In the genomic region with DNA sequence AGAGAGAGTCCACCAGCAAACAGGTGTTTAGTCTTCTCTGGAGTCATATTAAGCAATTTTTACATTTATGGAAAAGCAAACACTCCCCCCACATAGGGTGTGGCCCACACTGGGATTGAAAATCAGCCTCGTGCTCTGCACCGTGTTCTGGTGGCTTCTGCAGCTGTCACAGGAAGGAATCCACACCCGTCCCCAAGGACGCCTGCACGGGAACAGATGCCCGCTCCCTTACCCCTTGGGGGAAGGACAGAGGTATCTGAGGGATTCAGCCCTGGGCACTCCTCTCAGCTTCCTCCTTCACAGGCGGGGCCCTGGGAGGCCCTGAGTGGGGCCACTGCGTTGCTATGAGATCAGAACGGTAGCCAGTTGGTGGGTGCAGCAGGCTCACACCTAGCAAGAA, we compare ENCODE assay signal across 15 cellular contexts. TPM values are rescaled to one million over a fixed set of nuclear protein-coding genes. Genes with fewer than 3 reads are reported as not detected.
DNase-seq lines count a peak whose midpoint lies in the region; ATAC-seq and TF ChIP-seq lines count a peak whose summit lies in the region.
"Had no signal": no experiment of that assay in that cellular context is flagged by ENCODE, and none has a peak within 500 bp of the region (broad histone marks: within the 10 kb centered on the region; RNA-seq: fewer than 3 reads in every experiment).

No MANE protein-coding gene starts in this region.

- H3K9me3 ChIP-seq in liver (ENCODE audit: control insufficient read depth in 4 of 4, low read length in 3 of 4) = no peaks in the 10 kb centered on the region
- H3K9me3 ChIP-seq in suprapubic skin = no peaks in the 10 kb centered on the region
- no peaks in the 10 kb centered on the region for H3K9me3 ChIP-seq in CD4-positive, alpha-beta memory T cell (ENCODE audit: control insufficient read depth in 1 of 2, low read length in 2 of 2)
- no peaks in the 10 kb centered on the region for H3K9me3 ChIP-seq in CD8-positive, alpha-beta T cell (ENCODE audit: low read length)
- H3K9me3 ChIP-seq: ascending aorta had no signal

- H3K27me3 ChIP-seq in liver (ENCODE audit: control insufficient read depth in 4 of 4, insufficient read depth in 4 of 4, low read length in 3 of 4) (no peaks in the 10 kb centered on the region), suprapubic skin (no peaks in the 10 kb centered on the region)
- H3K27me3 ChIP-seq in CD4-positive, alpha-beta memory T cell (ENCODE audit: insufficient read depth, low read length) = no peaks in the 10 kb centered on the region
- no peaks in the 10 kb centered on the region for H3K27me3 ChIP-seq in CD8-positive, alpha-beta T cell (ENCODE audit: insufficient read depth, low read length)
- H3K27me3 ChIP-seq: ascending aorta had no signal

- CTCF ChIA-PET in CD4-positive, alpha-beta memory T cell (lab: Charles Lee; ENCODE audit: partially characterized antibody) = interaction anchor here (1.3 kb wide), 1 partner anchor 11 kb away, joined by 4 read pairs; no protein-coding TSS in a partner anchor
- CTCF ChIA-PET in CD8-positive, alpha-beta T cell (lab: Charles Lee) = no interaction called here

- H3K36me3 ChIP-seq in liver (ENCODE audit: control insufficient read depth in 4 of 4, insufficient read depth in 3 of 4, low read depth in 1 of 4, low read length in 3 of 4) = no peaks in the 10 kb centered on the region
- H3K36me3 ChIP-seq in suprapubic skin = no peaks in the 10 kb centered on the region
- H3K36me3 ChIP-seq in CD4-positive, alpha-beta memory T cell (ENCODE audit: insufficient read depth, low read length) = no peaks in the 10 kb centered on the region
- no peaks in the 10 kb centered on the region for H3K36me3 ChIP-seq in CD8-positive, alpha-beta T cell (ENCODE audit: insufficient read depth, low read length)
- H3K36me3 ChIP-seq: ascending aorta had no signal

- TF ChIP-seq CTCF in liver (IDR thresholded peaks at IDR 0.05; ENCODE audit: low read depth, low read length, missing input control) (no peak), suprapubic skin (IDR thresholded peaks at IDR 0.05) (no peak)
- no peak for TF ChIP-seq CTCF in CD8-positive, alpha-beta T cell (IDR thresholded peaks at IDR 0.05)

- H3K4me3 ChIP-seq in liver (ENCODE audit: low read depth in 1 of 3, low read length in 3 of 3) (no peak overlapping the region), suprapubic skin (no peak overlapping the region)
- no peak overlapping the region for H3K4me3 ChIP-seq in CD4-positive, alpha-beta memory T cell (ENCODE audit: low read length in 2 of 2)
- H3K4me3 ChIP-seq in CD8-positive, alpha-beta T cell (ENCODE audit: low read depth, low read length) = no peak overlapping the region
- H3K4me3 ChIP-seq: ascending aorta had no signal

- H3K4me1 ChIP-seq in liver (ENCODE audit: control insufficient read depth in 4 of 4, insufficient read depth in 4 of 4, low read length in 3 of 4) = peaks cover 13 to 41% (median 22%) of the 10 kb centered on the region in 4 donors
- peaks cover 11% of the 10 kb centered on the region for H3K4me1 ChIP-seq in suprapubic skin
- peaks cover 25% of the 10 kb centered on the region for H3K4me1 ChIP-seq in CD4-positive, alpha-beta memory T cell (ENCODE audit: insufficient read depth, low read length)
- peaks cover 45% of the 10 kb centered on the region for H3K4me1 ChIP-seq in CD8-positive, alpha-beta T cell (ENCODE audit: insufficient read depth, low read length)
- H3K4me1 ChIP-seq: ascending aorta had no signal

- ATAC-seq in activated naive CD8-positive, alpha-beta T cell treated with anti-CD3 and anti-CD28 coated beads, Interleukin-2, amount 10 ng/mL, durations not matched to agents 7 days and 5 days (ENCODE audit: low read depth) = no peak
- no peak for ATAC-seq in CD8-positive, alpha-beta T cell

- H3K9ac ChIP-seq in liver (ENCODE audit: low read depth in 1 of 2, low read length in 2 of 2) = no peak overlapping the region

- H3K4me3 Mint-ChIP-seq in activated naive CD8-positive, alpha-beta T cell treated with anti-CD3 and anti-CD28 coated beads, Interleukin-2, amount 10 ng/mL, durations not matched to agents 7 days and 5 days = peak overlapping the region; percentile 58
- H3K4me3 Mint-ChIP-seq in CD4-positive, alpha-beta memory T cell = peak overlapping the region in 1 of 8 donors; percentile 33
- H3K4me3 Mint-ChIP-seq in CD8-positive, alpha-beta T cell = no peak overlapping the region

- no peak for TF ChIP-seq POLR2A in suprapubic skin (IDR thresholded peaks at IDR 0.05)

- no peaks in the 10 kb centered on the region for H3K27me3 Mint-ChIP-seq in activated naive CD8-positive, alpha-beta T cell treated with anti-CD3 and anti-CD28 coated beads, Interleukin-2, amount 10 ng/mL, durations not matched to agents 7 days and 5 days
- H3K27me3 Mint-ChIP-seq in CD4-positive, alpha-beta memory T cell = peaks cover 2 to 4% of the 10 kb centered on the region in 2 donors
- no peaks in the 10 kb centered on the region for H3K27me3 Mint-ChIP-seq in CD8-positive, alpha-beta T cell (ENCODE audit: low read depth)

- H3K27ac Mint-ChIP-seq in activated naive CD8-positive, alpha-beta T cell treated with anti-CD3 and anti-CD28 coated beads, Interleukin-2, amount 10 ng/mL, durations not matched to agents 7 days and 5 days = peak overlapping the region; percentile 89
- H3K27ac Mint-ChIP-seq in CD4-positive, alpha-beta memory T cell = peak overlapping the region in 2 of 7 donors; percentile 18 to 25
- no peak overlapping the region for H3K27ac Mint-ChIP-seq in CD8-positive, alpha-beta T cell

- TF ChIP-seq EP300 in suprapubic skin (IDR thresholded peaks at IDR 0.05) = no peak

- POLR2A ChIA-PET in activated naive CD8-positive, alpha-beta T cell treated with anti-CD3 and anti-CD28 coated beads, Interleukin-2, amount 10 ng/mL, durations not matched to agents 7 days and 5 days (lab: Charles Lee) = interaction anchor here (0.9 to 4.7 kb wide), 7 partner anchors 12 to 311 kb away, joined by 3 to 51 read pairs (median 8); a partner anchor contains a TSS
- POLR2A ChIA-PET in CD4-positive, alpha-beta memory T cell (lab: Charles Lee; ENCODE audit: partially characterized antibody) = no interaction called here
- POLR2A ChIA-PET in CD8-positive, alpha-beta T cell (lab: Charles Lee) = interaction anchor here (0.6 to 1.2 kb wide), 2 partner anchors 12 to 54 kb away, joined by 3 read pairs; no protein-coding TSS in a partner anchor

- TF ChIP-seq RAD21 in liver (IDR thresholded peaks at IDR 0.05) = no peak

- peak overlapping the region; percentile 72 to 77 for H3K27ac ChIP-seq in liver (ENCODE audit: low read depth in 1 of 2, low read length in 2 of 2)
- peak overlapping the region; percentile 29 for H3K27ac ChIP-seq in suprapubic skin
- H3K27ac ChIP-seq in CD4-positive, alpha-beta memory T cell (ENCODE audit: low read depth, low read length) = no peak overlapping the region
- H3K27ac ChIP-seq in CD8-positive, alpha-beta T cell (ENCODE audit: low read depth, low read length) = no peak overlapping the region
- H3K27ac ChIP-seq: ascending aorta had no signal

- intact Hi-C loops in CD4-positive, alpha-beta memory T cell (cut with micrococcal nuclease) = no loop called here
- intact Hi-C loops in CD8-positive, alpha-beta T cell (cut with DNase I, micrococcal nuclease) = no loop called here

- WGBS in liver = 68% methylated on average over 9 of the region's 9 CpGs
- 57% methylated on average over 8 of the region's 9 CpGs for WGBS in suprapubic skin

- DNase-seq in NOMO-1 (lab: John Stamatoyannopoulos, UW; ENCODE audit: unreplicated experiment in 2 of 2) (peak; percentile 1 to 3), NOMO-1 treated with dmso at 0.1 percent for 144 hours (lab: John Stamatoyannopoulos, UW; ENCODE audit: unreplicated experiment) (no peak), suprapubic skin (ENCODE audit: low spot score in 2 of 2) (peak in 1 of 2 donors; percentile 68), SK-N-DZ (ENCODE audit: low spot score) (no peak)
- no peak for DNase-seq in activated naive CD8-positive, alpha-beta T cell treated with anti-CD3 and anti-CD28 coated beads, Interleukin-2, amount 10 ng/mL, durations not matched to agents 7 days and 5 days
- DNase-seq in CD4-positive, alpha-beta memory T cell = no peak
- no peak for DNase-seq in CD8-positive, alpha-beta T cell
- DNase-seq: DMS79 treated with DMSO at 0.1 percent for 48 hours; MV-4-11; NK-92 treated with Interleukin-12 subunit alpha and Interleukin-12 subunit beta, amount 100 ng/mL, for 24 hours; stimulated activated CD4-positive, alpha-beta T cell treated with anti-CD3 and anti-CD28 coated beads, Interleukin-15, amount 100 ng/mL, for 24 hours had no signal

- H3K9me3 Mint-ChIP-seq in activated naive CD8-positive, alpha-beta T cell treated with anti-CD3 and anti-CD28 coated beads, Interleukin-2, amount 10 ng/mL, durations not matched to agents 7 days and 5 days = no peaks in the 10 kb centered on the region
- H3K9me3 Mint-ChIP-seq in CD4-positive, alpha-beta memory T cell = no peaks in the 10 kb centered on the region
- no peaks in the 10 kb centered on the region for H3K9me3 Mint-ChIP-seq in CD8-positive, alpha-beta T cell

- H3K4me1 Mint-ChIP-seq in activated naive CD8-positive, alpha-beta T cell treated with anti-CD3 and anti-CD28 coated beads, Interleukin-2, amount 10 ng/mL, durations not matched to agents 7 days and 5 days = peaks cover 79% of the 10 kb centered on the region
- H3K4me1 Mint-ChIP-seq in CD4-positive, alpha-beta memory T cell = peaks cover 25 to 40% (median 28%) of the 10 kb centered on the region in 4 donors
- peaks cover 62% of the 10 kb centered on the region for H3K4me1 Mint-ChIP-seq in CD8-positive, alpha-beta T cell (ENCODE audit: low read depth)

- peaks cover 14% of the 10 kb centered on the region for H3K36me3 Mint-ChIP-seq in activated naive CD8-positive, alpha-beta T cell treated with anti-CD3 and anti-CD28 coated beads, Interleukin-2, amount 10 ng/mL, durations not matched to agents 7 days and 5 days
- no peaks in the 10 kb centered on the region for H3K36me3 Mint-ChIP-seq in CD4-positive, alpha-beta memory T cell
- no peaks in the 10 kb centered on the region for H3K36me3 Mint-ChIP-seq in CD8-positive, alpha-beta T cell

TF ChIP-seq in liver, 16 proteins besides CTCF, POLR2A, EP300 and RAD21 (continues in another document):
- TF ChIP-seq YY1 (IDR thresholded peaks at IDR 0.05) (no peak), FOXA2 (IDR thresholded peaks at IDR 0.05) (no peak), NR2F2 (IDR thresholded peaks at IDR 0.05) (no peak)
- TF ChIP-seq, protein P1, sequence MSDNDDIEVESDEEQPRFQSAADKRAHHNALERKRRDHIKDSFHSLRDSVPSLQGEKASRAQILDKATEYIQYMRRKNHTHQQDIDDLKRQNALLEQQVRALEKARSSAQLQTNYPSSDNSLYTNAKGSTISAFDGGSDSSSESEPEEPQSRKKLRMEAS (IDR thresholded peaks at IDR 0.05) = no peak

RNA-seq across cellular contexts. Expression of a gene that starts 27.8 kb away (rescaled TPM):
- 1 to 10 TPM; 7.4 to 9.0 TPM for total RNA-seq in activated naive CD8-positive, alpha-beta T cell treated with anti-CD3 and anti-CD28 coated beads, Interleukin-2, amount 10 ng/mL, durations not matched to agents 7 days and 5 days
- 100 to 1,000 TPM; 136 to 268 TPM for total RNA-seq in liver
- 100 to 1,000 TPM in 1 of 2 donors, 10 to 100 TPM in 1; 60.1 to 126 TPM for polyA plus RNA-seq in liver
- under 1 TPM in 2 of 4 donors, not detected in 2; 0.26 to 0.96 TPM for total RNA-seq in suprapubic skin
- total RNA-seq in CD4-positive, alpha-beta memory T cell = under 1 TPM in 1 of 2 experiments, not detected in 1; 0.41 TPM
- 1 to 10 TPM in 1 of 2 donors, under 1 TPM in 1; 0.25 to 2.4 TPM for polyA plus RNA-seq in CD4-positive, alpha-beta memory T cell
- 1 to 10 TPM in 1 of 2 experiments, under 1 TPM in 1; 0.86 to 1.5 TPM for total RNA-seq in CD8-positive, alpha-beta T cell
- polyA plus RNA-seq in SK-N-DZ (2014; cell fraction: cytosol; rRNA removed) = not detected in 2 replicates
- polyA plus RNA-seq in SK-N-DZ (2014; cell fraction: nucleus; rRNA removed) = not detected in 2 replicates
- total RNA-seq: ascending aorta, endothelial cell of umbilical vein had no signal
- polyA plus RNA-seq: endothelial cell of umbilical vein, neural cell had no signal

Comparison
In these comparisons a context has a peak if more than half of its experiments do, and no peak if none do; other contexts are left out.
1. DNase-seq: peak in NOMO-1 (2 of 2); none in NOMO-1 treated with dmso at 0.1 percent for 144 hours (single experiment), activated naive CD8-positive, alpha-beta T cell treated with anti-CD3 and anti-CD28 coated beads, Interleukin-2, amount 10 ng/mL, durations not matched to agents 7 days and 5 days (single experiment), CD4-positive, alpha-beta memory T cell (0 of 5), CD8-positive, alpha-beta T cell (0 of 7) and SK-N-DZ (single experiment).
2. H3K27ac ChIP-seq: peak in liver (2 of 2) and suprapubic skin (single experiment); none in CD4-positive, alpha-beta memory T cell (single experiment) and CD8-positive, alpha-beta T cell (single experiment).
3. RNA of a gene that starts 27.8 kb away (total RNA-seq): 136 to 268 TPM in liver; 7.4 to 9.0 TPM in activated naive CD8-positive, alpha-beta T cell treated with anti-CD3 and anti-CD28 coated beads, Interleukin-2, amount 10 ng/mL, durations not matched to agents 7 days and 5 days, 0.86 to 1.5 TPM in CD8-positive, alpha-beta T cell, 0.41 TPM in CD4-positive, alpha-beta memory T cell and 0.26 to 0.96 TPM in suprapubic skin; every median in the first group is over 10 times any median in the second.